ENCODE assay signal across 13 cellular contexts in the genomic region with DNA sequence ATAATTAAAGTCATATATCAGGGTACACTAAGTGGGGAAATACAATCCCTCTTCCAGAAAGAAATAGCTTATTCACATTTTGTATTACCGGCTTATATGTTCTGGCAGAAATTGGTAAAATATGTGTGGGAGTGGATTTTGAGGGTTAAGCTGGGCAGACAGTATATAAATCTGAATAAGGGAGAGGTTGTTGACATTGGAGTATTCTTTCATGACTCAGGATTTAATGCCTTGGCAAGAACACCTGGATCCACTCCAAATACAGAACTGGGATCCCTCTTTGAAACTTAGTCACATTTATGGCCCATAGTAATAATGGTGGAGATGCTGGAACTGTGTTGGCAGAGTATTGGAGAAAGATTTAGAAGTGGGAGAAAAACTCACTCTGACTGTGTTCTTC. TPM values are rescaled to one million over a fixed set of nuclear protein-coding genes. Genes with fewer than 3 reads are reported as not detected.
DNase-seq lines count a peak whose midpoint lies in the region; ATAC-seq, FAIRE-seq and TF ChIP-seq lines count a peak whose summit lies in the region.
"Had no signal": no experiment of that assay in that cellular context is flagged by ENCODE, and none has a peak within 500 bp of the region (broad histone marks: within the 10 kb centered on the region; RNA-seq: fewer than 3 reads in every experiment).

No MANE protein-coding gene starts in this region.

- no peak for TF ChIP-seq POLR2A in thyroid gland (IDR thresholded peaks at IDR 0.05)

- intact Hi-C loops in thyroid gland (cut with DNase I), result no loop called here

- FAIRE-seq in bronchial epithelial cell (lab: Jason Lieb, UNC), result no peak

- no peaks in the 10 kb centered on the region for H3K4me1 ChIP-seq in thyroid gland

- H3K36me3 ChIP-seq in bronchial epithelial cell (ENCODE audit: control insufficient read depth, insufficient read depth, low read length), result no peaks in the 10 kb centered on the region
- no peaks in the 10 kb centered on the region for H3K36me3 ChIP-seq in thyroid gland

- H3K27ac ChIP-seq in thyroid gland, result no peak overlapping the region
- H3K27ac ChIP-seq: SK-N-MC had no signal

- TF ChIP-seq CTCF in bronchial epithelial cell (IDR thresholded peaks at IDR 0.05; ENCODE audit: insufficient read depth, low read length, severe bottlenecking) (no peak), thyroid gland (IDR thresholded peaks at IDR 0.05) (no peak)

- peak; percentile 12 for DNase-seq in DMS 273 treated with DMSO at 0.1 percent for 48 hours (lab: John Stamatoyannopoulos, UW)
- peak; percentile 87 for DNase-seq in M059J (ENCODE audit: low read depth)
- peak; percentile 95 for DNase-seq in bronchial epithelial cell (ENCODE audit: low read depth)
- DNase-seq in left kidney (ENCODE audit: low read depth, low spot score), result peak; percentile 58
- no peak for DNase-seq in T-helper 1 cell
- no peak for DNase-seq in thyroid gland
- DNase-seq: activated naive CD4-positive, alpha-beta T cell treated with anti-CD3 and anti-CD28 coated beads, Interleukin-2, amount 50 U/mL, for 16 hours; effector CD8-positive, alpha-beta T cell; natural killer cell; NCI-H526 had no signal

- no peaks in the 10 kb centered on the region for H3K27me3 ChIP-seq in bronchial epithelial cell (ENCODE audit: control insufficient read depth, insufficient read depth, low read length)
- no peaks in the 10 kb centered on the region for H3K27me3 ChIP-seq in thyroid gland

- 74 to 83% methylated on average over 1 of the region's 1 CpG for WGBS in thyroid gland, 2 donors

- H3K4me3 ChIP-seq in bronchial epithelial cell (ENCODE audit: low read depth, low read length), result no peak overlapping the region
- no peak overlapping the region for H3K4me3 ChIP-seq in thyroid gland (replicated peaks in 1 of 3)
- H3K4me3 ChIP-seq: SK-N-MC had no signal

- no peak for ATAC-seq in HG03097 (IDR thresholded peaks at IDR 0.05; ENCODE audit: low FRiP score, unreplicated experiment)
- no peak for ATAC-seq in GM21825 (IDR thresholded peaks at IDR 0.05; ENCODE audit: unreplicated experiment)
- ATAC-seq: natural killer cell had no signal

- no peaks in the 10 kb centered on the region for H3K9me3 ChIP-seq in thyroid gland

RNA-seq across cellular contexts. Expression of a gene that starts 54.3 kb away (rescaled TPM):
- total RNA-seq in M059J (2014; rRNA removed; shearing (Covaris generic)), result 6.9 and 8.9 TPM in 2 replicates
- 10.3 and 13.1 TPM in 2 replicates for total RNA-seq in bronchial epithelial cell
- total RNA-seq in thyroid gland, result 10 to 100 TPM; 27.4 to 40.5 (median 32.4) TPM

Comparison
In these comparisons a context has a peak if more than half of its experiments do, and no peak if none do; other contexts are left out.
1. DNase-seq: peak in DMS 273 treated with DMSO at 0.1 percent for 48 hours (single experiment), M059J (single experiment), bronchial epithelial cell (single experiment) and left kidney (single experiment); none in T-helper 1 cell (0 of 5) and thyroid gland (0 of 2).